In genomic region chr1:179366093-179366800, GRCh38 we compare ENCODE assay signal across 8 cellular contexts. TPM values are rescaled to one million over a fixed set of nuclear protein-coding genes. Genes with fewer than 3 reads are reported as not detected.
DNase-seq lines count a peak whose midpoint lies in the region; ATAC-seq, FAIRE-seq and TF ChIP-seq lines count a peak whose summit lies in the region.

No MANE protein-coding gene starts in this region.

- TF ChIP-seq POLR2A in GM12878 (IDR thresholded peaks at IDR 0.05; ENCODE audit: low read depth, low read length): no peak

- no peaks in the 10 kb centered on the region for H3K27me3 ChIP-seq in GM06990 (replicated peaks; ENCODE audit: control insufficient read depth, insufficient read depth, low read length)
- H3K27me3 ChIP-seq in MG63: no peaks in the 10 kb centered on the region
- 0 out of 4 replicates have a peak, but pooled peaks cover 0 to 2% of the 10 kb centered on the region in 2 experiments for H3K27me3 ChIP-seq in GM12878 (replicated peaks in 1 of 2; ENCODE audit: control insufficient read depth in 2 of 2, insufficient read depth in 2 of 2, low read length in 1 of 2)

- in situ Hi-C loops in GM12878 (cut with MboI): loop anchor here (5.0 to 25.0 kb wide), 4 partner anchors 244 to 834 kb away; partner anchors contain the start of gene TOR3A

- SMC1A ChIA-PET in GM12878 (lab: Charles Lee; ENCODE audit: uncharacterized antibody, unreplicated experiment): interaction anchor here (0.7 to 2.0 kb wide), 9 partner anchors 11 to 361 kb away, joined by 3 to 12 read pairs (median 4); partner anchors contain the start of gene TOR3A

- no peak for FAIRE-seq in GM12878 (lab: Jason Lieb, UNC)

- WGBS in GM12878 (ENCODE audit: insufficient coverage, insufficient replicate concordance, low lambda C conversion rate, missing lambda C conversion rate): 2% methylated on average over 28 of the region's 28 CpGs

- H3K4me2 ChIP-seq in GM12878 (ENCODE audit: control insufficient read depth, insufficient read depth): peak overlapping the region; percentile 86

- no peaks in the 10 kb centered on the region for H3K79me2 ChIP-seq in GM12878 (ENCODE audit: control insufficient read depth, insufficient read depth, low read length)

- CTCF ChIA-PET in GM12878 (lab: Yijun Ruan, JAX): interaction anchor here (0.6 to 7.6 kb wide), 11 partner anchors 10 to 363 kb away, joined by 3 to 87 read pairs (median 3); partner anchors contain the start of genes SOAT1 and TOR3A

- RAD21 ChIA-PET in GM12878 (lab: Charles Lee; ENCODE audit: unreplicated experiment): interaction anchor here (1.4 to 2.4 kb wide), 2 partner anchors 72 to 283 kb away, joined by 4 to 18 read pairs; partner anchors contain the start of gene SOAT1

- BruUV-seq in GM12878 (replicated peaks; lab: Mats Ljungman, UMichigan): TSS peak; percentile 72

- POLR2A ChIA-PET in GM12878 (lab: Charles Lee): interaction anchor here (0.9 to 1.2 kb wide), 4 partner anchors 46 to 284 kb away, joined by 3 to 8 read pairs (median 4); partner anchors contain the start of gene SOAT1

- H3K9ac ChIP-seq in GM12878 (ENCODE audit: control insufficient read depth, insufficient read depth, low read length): peak overlapping the region; percentile 91

- H3K27ac ChIP-seq in GM12878 (ENCODE audit: control insufficient read depth, insufficient read depth) (peak overlapping the region; percentile 97; the same call in 1 of the 2 replicates), temporal lobe (ENCODE audit: low read depth, low read length) (peak overlapping the region; percentile 77)

- DNase-seq in GM06990 (ENCODE audit: extremely low read depth, insufficient read length) (no peak), MG63 (no peak), GM12878 (ENCODE audit: low read depth, low spot score) (no peak), left colon (no peak)
- no peak for DNase-seq in stimulated activated CD8-positive, alpha-beta memory T cell treated with anti-CD3 and anti-CD28 coated beads, Interleukin-4, amount 100 ng/mL, for 48 hours
- no peak for DNase-seq in stimulated activated CD4-positive, alpha-beta T cell treated with anti-CD3 and anti-CD28 coated beads, Interleukin-2, amount 100 ng/mL, for 48 hours

- ATAC-seq in GM21619 (IDR thresholded peaks at IDR 0.05; ENCODE audit: unreplicated experiment) (peak; percentile 23), GM12878 (no peak; the same call in none of the 3 replicates), left colon (peak; percentile 46)

- TF ChIP-seq CTCF in GM06990 (IDR thresholded peaks at IDR 0.05; ENCODE audit: insufficient read depth, low read length, poor library complexity, severe bottlenecking): no peak
- TF ChIP-seq CTCF in GM12878 (IDR thresholded peaks at IDR 0.05 in 2 of 3, conservative IDR thresholded peaks at IDR 0.05 in 1 of 3; ENCODE audit: control insufficient read depth in 2 of 3, extremely low read depth in 1 of 3, insufficient read depth in 1 of 3, low read depth in 3 of 3, low read length in 3 of 3): no peak

- no peaks in the 10 kb centered on the region; the same call in 1 of the 2 replicates for H3K4me1 ChIP-seq in GM12878 (ENCODE audit: control insufficient read depth, insufficient read depth, low read length)

- H3K9me3 ChIP-seq in MG63 (no peaks in the 10 kb centered on the region), GM12878 (replicated peaks; ENCODE audit: control insufficient read depth, insufficient read depth, low read length) (no peaks in the 10 kb centered on the region)

- H3K4me3 ChIP-seq in GM06990 (replicated peaks; ENCODE audit: low read depth, low read length) (peak overlapping the region; percentile 76), MG63 (peak overlapping the region; percentile 86), GM12878 (peak overlapping the region; percentile 79)

- intact Hi-C loops in GM12878 (cut with micrococcal nuclease; ENCODE audit: unreplicated experiment): loop anchor here (5.0 kb wide), 3 partner anchors 339 to 824 kb away; partner anchors contain the start of gene FAM20B
- intact Hi-C loops in left colon (cut with DNase I, micrococcal nuclease): loop anchor here in 1 of 2 donors (5.0 kb wide), 1 partner anchor 284 kb away; the partner anchor contains the start of gene TOR3A

- TF ChIP-seq RAD21 in GM12878 (IDR thresholded peaks at IDR 0.05; ENCODE audit: insufficient read depth, low read depth, low read length): no peak

- H3K36me3 ChIP-seq in GM06990 (ENCODE audit: control insufficient read depth, insufficient read depth, low read length) (no peaks in the 10 kb centered on the region), MG63 (no peaks in the 10 kb centered on the region; the same call in 1 of the 2 replicates), GM12878 (ENCODE audit: control insufficient read depth in 2 of 2, insufficient read depth in 2 of 2, low read length in 1 of 2) (no peaks in the 10 kb centered on the region)

- H2AFZ ChIP-seq in GM12878 (ENCODE audit: control insufficient read depth, low read depth, low read length): peak overlapping the region; percentile 100

- no peaks in the 10 kb centered on the region for H4K20me1 ChIP-seq in GM12878 (ENCODE audit: control insufficient read depth, insufficient read depth)

- TF ChIP-seq EP300 in GM12878 (IDR thresholded peaks at IDR 0.05; ENCODE audit: borderline replicate concordance in 1 of 2, control insufficient read depth in 1 of 2, low read depth in 2 of 2, low read length in 2 of 2): no peak

TF ChIP-seq in GM12878, 131 proteins besides CTCF, POLR2A, EP300 and RAD21:
- TF ChIP-seq ETV6 (conservative IDR thresholded peaks at IDR 0.05 in 1 of 2, IDR thresholded peaks at IDR 0.05 in 1 of 2; ENCODE audit: borderline replicate concordance in 1 of 2, low read depth in 1 of 2) (0 out of 4 replicates have a peak, but pooled peaks of 1 of the 2 experiments have one; percentile 16), E2F8 (IDR thresholded peaks at IDR 0.05; ENCODE audit: low read depth, partially characterized antibody) (no peak)

RNA-seq across cellular contexts. Expression of gene AXDND1, which starts 0.5 kb away (rescaled TPM):
- 0.82 TPM in 1 of 2 replicates, not detected in the other for total RNA-seq in MG63 (2014; rRNA removed; shearing (Covaris generic); ENCODE audit: low replicate concordance)
- total RNA-seq in GM12878 (2013; cell fraction: nucleolus; rRNA removed): 1.2 and 1.7 TPM in 2 replicates
- 0.34 and 0.54 TPM in 2 replicates for total RNA-seq in GM12878 (2014; rRNA removed)
- 0.54 and 0.83 TPM in 2 replicates for total RNA-seq in GM12878 (2014; rRNA removed; fragmentation: Illumina TruSeq; extraction: Trizol)
- total RNA-seq in GM12878 (2021): 0.40 and 0.49 TPM in 2 replicates
- not detected for polyA plus RNA-seq in GM12878 (2011; ENCODE audit: low read depth)
- 0.35 and 0.76 TPM in 2 replicates for polyA plus RNA-seq in GM12878 (2011; rRNA removed)
- 0.30 and 0.31 TPM in 2 replicates for polyA plus RNA-seq in GM12878 (2011; cell fraction: cytosol; rRNA removed)
- polyA plus RNA-seq in GM12878 (2011; cell fraction: nucleus; rRNA removed): 0.57 and 0.63 TPM in 2 replicates
- polyA plus RNA-seq in GM12878 (2012): 0.08 TPM in 1 of 2 replicates, not detected in the other
- polyA plus RNA-seq in GM12878 (2014; fragmentation: Illumina TruSeq; extraction: Trizol): 0.12 TPM in 1 of 2 replicates, not detected in the other
- under 1 TPM; 0.16 to 0.27 TPM for polyA plus RNA-seq in GM12878 (2014; fragmentation: Nextera tagmentation; extraction: Ambion mirVana)
- polyA plus RNA-seq in GM12878 (2014; rRNA removed): 0.18 and 0.59 TPM in 2 replicates
- under 1 TPM; 0.78 to 0.84 TPM for polyA plus RNA-seq in GM12878 (2016; fragmentation: Nextera tagmentation; extraction: Ambion mirVana)
- polyA minus RNA-seq in GM12878 (2011; rRNA and poly(A)+ RNA removed): 0.52 and 0.59 TPM in 2 replicates
- polyA minus RNA-seq in GM12878 (2011; cell fraction: cytosol; rRNA and poly(A)+ RNA removed): not detected in 2 replicates
- 0.24 and 1.7 TPM in 2 replicates for polyA minus RNA-seq in GM12878 (2011; cell fraction: nucleus; rRNA and poly(A)+ RNA removed)
- total RNA-seq in left colon: 10 to 100 TPM in 1 of 2 donors, 1 to 10 TPM in 1; 3.8 to 12.5 TPM
- 0.74 TPM for total RNA-seq in temporal lobe
